21 cellular contexts compared by ENCODE assay signal in genomic region chr14:50353126-50353525, GRCh38.
"Had no signal": no experiment of that assay in that cellular context is flagged by ENCODE, and none has a peak within 500 bp of the region (broad histone marks: within the 10 kb centered on the region; RNA-seq: fewer than 3 reads in every experiment).

No MANE protein-coding gene starts in this region.

- H2AFZ ChIP-seq: hepatocyte had no signal

- H3K36me3 Mint-ChIP-seq: activated naive CD4-positive, alpha-beta T cell treated with anti-CD3 and anti-CD28 coated beads, Interleukin-2, amount 50 U/mL, for 72 hours; natural killer cell treated with Interleukin-12 subunit alpha and Interleukin-12 subunit beta and Interleukin-15 and Interleukin-18, amount 100 ng/mL, for 72 hours had no signal

- H3K4me3 ChIP-seq: esophagus muscularis mucosa, hepatocyte, lower lobe of right lung, suprapubic skin, transverse colon, uterus had no signal

- ATAC-seq: activated naive CD4-positive, alpha-beta T cell treated with anti-CD3 and anti-CD28 coated beads, Interleukin-2, amount 50 U/mL, for 72 hours; foreskin keratinocyte; left cardiac atrium; lower lobe of right lung; natural killer cell treated with Interleukin-12 subunit alpha and Interleukin-12 subunit beta and Interleukin-15 and Interleukin-18, amount 100 ng/mL, for 72 hours had no signal

- H3K36me3 ChIP-seq: suprapubic skin, uterus had no signal

- H3K27ac ChIP-seq: esophagus muscularis mucosa, foreskin keratinocyte, hepatocyte, lower lobe of right lung, neutrophil, suprapubic skin, VCaP had no signal

- H3K9me3 Mint-ChIP-seq: activated naive CD4-positive, alpha-beta T cell treated with anti-CD3 and anti-CD28 coated beads, Interleukin-2, amount 50 U/mL, for 72 hours; natural killer cell treated with Interleukin-12 subunit alpha and Interleukin-12 subunit beta and Interleukin-15 and Interleukin-18, amount 100 ng/mL, for 72 hours; stimulated activated naive CD8-positive, alpha-beta T cell treated with anti-CD3 and anti-CD28 coated beads, Interleukin-15, Interleukin-2, amounts not matched to agents 100 ng/mL and 50 ng/mL, for 24 hours; T-helper 1 cell treated with Interleukin-12 subunit alpha and Interleukin-12 subunit beta and Interleukin-4 antibody, amounts not matched to agents 30 μg/mL and 1 μg/mL, for 36 hours had no signal

- H3K27me3 ChIP-seq: esophagus muscularis mucosa, foreskin keratinocyte, hepatocyte, neutrophil, suprapubic skin, transverse colon, uterus had no signal

- H3K4me3 Mint-ChIP-seq: natural killer cell treated with Interleukin-12 subunit alpha and Interleukin-12 subunit beta and Interleukin-15 and Interleukin-18, amount 100 ng/mL, for 72 hours; stimulated activated naive CD8-positive, alpha-beta T cell treated with anti-CD3 and anti-CD28 coated beads, Interleukin-15, Interleukin-2, amounts not matched to agents 100 ng/mL and 50 ng/mL, for 24 hours; T-helper 1 cell treated with Interleukin-12 subunit alpha and Interleukin-12 subunit beta and Interleukin-4 antibody, amounts not matched to agents 30 μg/mL and 1 μg/mL, for 36 hours had no signal

- H3K4me1 ChIP-seq: foreskin keratinocyte, lower lobe of right lung, uterus had no signal

- H3K9me3 ChIP-seq: esophagus muscularis mucosa, lower lobe of right lung, neutrophil, suprapubic skin, transverse colon, uterus had no signal

- H3K27ac Mint-ChIP-seq: activated naive CD4-positive, alpha-beta T cell treated with anti-CD3 and anti-CD28 coated beads, Interleukin-2, amount 50 U/mL, for 72 hours; natural killer cell treated with Interleukin-12 subunit alpha and Interleukin-12 subunit beta and Interleukin-15 and Interleukin-18, amount 100 ng/mL, for 72 hours; stimulated activated naive CD8-positive, alpha-beta T cell treated with anti-CD3 and anti-CD28 coated beads, Interleukin-15, Interleukin-2, amounts not matched to agents 100 ng/mL and 50 ng/mL, for 24 hours; T-helper 1 cell treated with Interleukin-12 subunit alpha and Interleukin-12 subunit beta and Interleukin-4 antibody, amounts not matched to agents 30 μg/mL and 1 μg/mL, for 36 hours had no signal

- H3K4me2 ChIP-seq: hepatocyte had no signal

- DNase-seq: activated CD4-positive, alpha-beta T cell treated with anti-CD3 and anti-CD28 coated beads for 1 hour; activated CD4-positive, alpha-beta T cell treated with anti-CD3 and anti-CD28 coated beads, Interleukin-2, amount 50 U/mL, for 4 hours; activated gamma-delta T cell treated with Interleukin-2 at 50 U/mL for 16 hours; dermis blood vessel endothelial cell; effector memory CD4-positive, alpha-beta T cell; foreskin keratinocyte; left cardiac atrium; lower lobe of right lung; retina; stimulated activated CD4-positive, alpha-beta T cell treated with anti-CD3 and anti-CD28 coated beads, Interleukin-2, amount 100 ng/mL, for 48 hours; transverse colon; uterus had no signal

- H3K27me3 Mint-ChIP-seq: natural killer cell treated with Interleukin-12 subunit alpha and Interleukin-12 subunit beta and Interleukin-15 and Interleukin-18, amount 100 ng/mL, for 72 hours; stimulated activated naive CD8-positive, alpha-beta T cell treated with anti-CD3 and anti-CD28 coated beads, Interleukin-15, Interleukin-2, amounts not matched to agents 100 ng/mL and 50 ng/mL, for 24 hours had no signal

- H3K79me2 ChIP-seq: hepatocyte had no signal
